Comparison of ENCODE assay signal across 9 cellular contexts in the genomic region with DNA sequence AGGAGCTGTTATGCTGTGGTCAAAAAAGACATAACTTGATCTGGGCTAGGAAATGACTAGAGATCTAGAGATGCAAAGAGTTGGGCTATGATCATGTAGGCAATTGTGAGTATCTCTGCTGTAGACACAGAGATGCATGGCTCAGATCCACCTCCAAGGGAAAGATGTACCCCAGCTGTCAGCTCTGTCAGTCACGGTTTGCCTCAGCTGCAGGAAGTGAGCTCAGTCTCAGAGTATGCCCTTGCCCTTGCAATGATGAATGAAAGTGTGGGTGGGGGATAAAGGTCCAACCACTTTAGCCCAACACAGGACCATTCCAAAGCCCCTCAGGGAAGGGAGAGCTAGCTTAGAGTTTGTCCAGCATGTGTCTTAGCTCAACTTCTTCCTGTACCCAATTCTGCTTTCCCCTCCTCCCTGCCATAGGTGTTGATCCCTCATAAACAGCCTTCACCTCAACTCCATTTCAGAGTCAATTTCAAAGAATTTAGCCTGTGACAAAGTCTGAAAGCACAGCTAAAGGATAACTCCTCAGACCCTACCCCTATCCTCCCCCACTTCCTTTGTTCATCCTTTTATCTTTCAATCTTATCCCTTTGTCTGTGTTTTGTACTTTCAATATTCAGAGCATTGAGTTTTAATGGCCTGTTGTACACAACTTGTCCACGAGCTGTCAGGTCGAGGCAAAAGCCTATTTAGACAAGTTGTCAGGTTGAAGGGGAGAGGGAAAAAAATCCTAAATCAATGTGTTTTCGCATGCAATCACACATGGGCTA.
DNase-seq lines count a peak whose midpoint lies in the region; ATAC-seq lines count a peak whose summit lies in the region.
"Had no signal": no experiment of that assay in that cellular context is flagged by ENCODE, and none has a peak within 500 bp of the region (broad histone marks: within the 10 kb centered on the region; RNA-seq: fewer than 3 reads in every experiment).

No MANE protein-coding gene starts in this region.

- H3K4ac ChIP-seq in neuronal stem cell (ENCODE audit: low read length), result no peak overlapping the region

- WGBS in neuronal stem cell (ENCODE audit: extremely low coverage in 2 of 2, insufficient read length in 2 of 2, insufficient replicate concordance in 1 of 2), 2 donors, result no CpG with 5 or more reads among the region's 4 CpGs

- H3K23ac ChIP-seq in neuronal stem cell (ENCODE audit: low read depth, low read length, poor library complexity), result no peak overlapping the region

- H3K36me3 ChIP-seq in BLaER1 treated with 17β-estradiol and CSF1 and Interleukin-3, amounts not matched to agents 10 nM and 100 nM, result no peaks in the 10 kb centered on the region
- H3K36me3 ChIP-seq in neuronal stem cell (replicated peaks in 1 of 2; ENCODE audit: control insufficient read depth in 2 of 2, insufficient read depth in 2 of 2, low read length in 2 of 2), result no peaks in the 10 kb centered on the region

- no peaks in the 10 kb centered on the region for H3K27me3 Mint-ChIP-seq in activated T-helper 17 cell treated with anti-CD3 and anti-CD28 coated beads, Interleukin-2, amount 50 U/mL, for 72 hours

- no peak overlapping the region for H4K8ac ChIP-seq in neuronal stem cell (ENCODE audit: low read depth, low read length)

- no peak overlapping the region for H4K91ac ChIP-seq in neuronal stem cell (ENCODE audit: low read depth, low read length, poor library complexity)

- ATAC-seq in GM19025 (IDR thresholded peaks at IDR 0.05; ENCODE audit: low read depth, unreplicated experiment), result peak; percentile 87
- peak; percentile 62 for ATAC-seq in HG03039 (IDR thresholded peaks at IDR 0.05; ENCODE audit: unreplicated experiment)
- ATAC-seq in activated T-helper 17 cell treated with anti-CD3 and anti-CD28 coated beads, Interleukin-2, amount 50 U/mL, for 72 hours (replicated peaks), result peak; percentile 70
- no peak for ATAC-seq in left lobe of liver

- H2BK5ac ChIP-seq in neuronal stem cell (ENCODE audit: low read length), result no peak overlapping the region

- peak overlapping the region in 4 of 11 experiments; percentile 10 to 39 (median 20); a peak in 7 of 22 replicates for H3K27ac ChIP-seq in BLaER1 treated with 17β-estradiol and CSF1 and Interleukin-3, amounts not matched to agents 10 nM and 100 nM
- H3K27ac ChIP-seq in neuronal stem cell (replicated peaks; ENCODE audit: low read length), result no peak overlapping the region

- H2BK120ac ChIP-seq in neuronal stem cell (ENCODE audit: low read depth, low read length), result no peak overlapping the region

- H3K36me3 Mint-ChIP-seq in activated T-helper 17 cell treated with anti-CD3 and anti-CD28 coated beads, Interleukin-2, amount 50 U/mL, for 72 hours (ENCODE audit: low read depth), result no peaks in the 10 kb centered on the region

- no peak overlapping the region for H3K9ac ChIP-seq in BLaER1 treated with 17β-estradiol and CSF1 and Interleukin-3, amounts not matched to agents 10 nM and 100 nM
- no peak overlapping the region for H3K9ac ChIP-seq in neuronal stem cell (ENCODE audit: low read depth, low read length, poor library complexity)

- H3K9me3 ChIP-seq in BLaER1 treated with 17β-estradiol and CSF1 and Interleukin-3, amounts not matched to agents 10 nM and 100 nM (replicated peaks in 1 of 11), result peaks cover 0 to 25% (median 17%) of the 10 kb centered on the region in 11 experiments; a peak in 14 of 22 replicates
- H3K9me3 ChIP-seq in neuronal stem cell (replicated peaks in 1 of 2; ENCODE audit: control insufficient read depth in 2 of 2, insufficient read depth in 1 of 2, low read depth in 1 of 2, low read length in 2 of 2), result no peaks in the 10 kb centered on the region

- DNase-seq in RPMI8226, result no peak
- no peak for DNase-seq in left lobe of liver (ENCODE audit: low spot score)
- DNase-seq in UCSD-AML1 (lab: John Stamatoyannopoulos, UW; ENCODE audit: unreplicated experiment), result no peak
- DNase-seq in neuronal stem cell (ENCODE audit: low spot score), result no peak
- DNase-seq: NCI-H526 had no signal

- no peaks in the 10 kb centered on the region for H4K20me1 ChIP-seq in BLaER1 treated with 17β-estradiol and CSF1 and Interleukin-3, amounts not matched to agents 10 nM and 100 nM

- H2AK5ac ChIP-seq in neuronal stem cell (ENCODE audit: low read depth, low read length), result no peak overlapping the region

- H2BK15ac ChIP-seq in neuronal stem cell (ENCODE audit: low read length), result no peak overlapping the region

- H3K27ac Mint-ChIP-seq in activated T-helper 17 cell treated with anti-CD3 and anti-CD28 coated beads, Interleukin-2, amount 50 U/mL, for 72 hours, result no peak overlapping the region

- H3K4me3 Mint-ChIP-seq in activated T-helper 17 cell treated with anti-CD3 and anti-CD28 coated beads, Interleukin-2, amount 50 U/mL, for 72 hours, result no peak overlapping the region

- H3K18ac ChIP-seq in neuronal stem cell (ENCODE audit: low read length), result no peak overlapping the region

- H3K4me2 ChIP-seq in BLaER1 treated with 17β-estradiol and CSF1 and Interleukin-3, amounts not matched to agents 10 nM and 100 nM, result peak overlapping the region in 9 of 11 experiments; percentile 21 to 76 (median 54); a peak in 17 of 22 replicates
- H3K4me2 ChIP-seq in neuronal stem cell (ENCODE audit: insufficient read depth, low read length, poor library complexity, severe bottlenecking), result no peak overlapping the region

- no peaks in the 10 kb centered on the region for H3K27me3 ChIP-seq in BLaER1 treated with 17β-estradiol and CSF1 and Interleukin-3, amounts not matched to agents 10 nM and 100 nM
- H3K27me3 ChIP-seq in neuronal stem cell (ENCODE audit: control insufficient read depth in 3 of 3, insufficient read depth in 3 of 3, low read depth in 1 of 3, low read length in 3 of 3), result no peaks in the 10 kb centered on the region

- H3K4me3 ChIP-seq in BLaER1 treated with 17β-estradiol and CSF1 and Interleukin-3, amounts not matched to agents 10 nM and 100 nM, result no peak overlapping the region
- no peak overlapping the region for H3K4me3 ChIP-seq in neuronal stem cell (ENCODE audit: low read length in 2 of 2)

- H3K79me1 ChIP-seq in neuronal stem cell (ENCODE audit: low read depth, low read length), result no peaks in the 10 kb centered on the region

- no peak overlapping the region for H3K14ac ChIP-seq in neuronal stem cell (ENCODE audit: low read length)

- H3K9me3 Mint-ChIP-seq in activated T-helper 17 cell treated with anti-CD3 and anti-CD28 coated beads, Interleukin-2, amount 50 U/mL, for 72 hours, result no peaks in the 10 kb centered on the region

- H3K4me1 ChIP-seq in BLaER1 treated with 17β-estradiol and CSF1 and Interleukin-3, amounts not matched to agents 10 nM and 100 nM, result peaks cover 3 to 26% (median 17%) of the 10 kb centered on the region in 10 experiments; a peak in 17 of 20 replicates
- H3K4me1 ChIP-seq in neuronal stem cell (ENCODE audit: control insufficient read depth in 2 of 2, insufficient read depth in 1 of 2, low read depth in 1 of 2, low read length in 2 of 2), result no peaks in the 10 kb centered on the region

- H2AFZ ChIP-seq in neuronal stem cell (ENCODE audit: low read length), result no peak overlapping the region

- H3K4me1 Mint-ChIP-seq in activated T-helper 17 cell treated with anti-CD3 and anti-CD28 coated beads, Interleukin-2, amount 50 U/mL, for 72 hours, result no peaks in the 10 kb centered on the region

- no peak overlapping the region for H2BK12ac ChIP-seq in neuronal stem cell (ENCODE audit: low read length)
